ENCODE assay signal across 16 cellular contexts in the genomic region with DNA sequence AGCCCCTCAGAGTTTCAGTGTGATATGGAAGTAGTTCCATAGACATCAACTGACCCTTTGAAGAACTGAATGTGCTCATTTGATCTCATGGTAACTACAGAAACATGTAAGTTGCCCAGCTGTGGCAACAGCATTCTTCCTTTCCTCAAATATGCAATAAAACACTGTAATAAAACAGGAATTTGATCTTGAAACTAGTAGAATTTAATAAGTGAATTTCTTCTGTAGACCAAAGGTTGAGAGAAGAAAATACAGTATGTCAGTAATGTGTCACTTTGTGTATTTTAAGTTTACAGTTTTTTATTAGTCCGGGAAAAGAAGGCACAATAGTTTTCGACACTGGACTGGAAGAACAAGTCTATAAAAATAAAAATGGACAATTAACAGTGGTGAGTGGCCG. TPM values are rescaled to one million over a fixed set of nuclear protein-coding genes. Genes with fewer than 3 reads are reported as not detected.
DNase-seq lines count a peak whose midpoint lies in the region; ATAC-seq and TF ChIP-seq lines count a peak whose summit lies in the region.
"Had no signal": no experiment of that assay in that cellular context is flagged by ENCODE, and none has a peak within 500 bp of the region (broad histone marks: within the 10 kb centered on the region; RNA-seq: fewer than 3 reads in every experiment).

No MANE protein-coding gene starts in this region.

- H3K9me3 ChIP-seq in SJSA1 (replicated peaks) (no peaks in the 10 kb centered on the region), sigmoid colon (no peaks in the 10 kb centered on the region), left lung (no peaks in the 10 kb centered on the region)
- H3K9me3 ChIP-seq: Peyer's patch had no signal

- peak overlapping the region; percentile 63 for H3K27ac ChIP-seq in SJSA1
- peak overlapping the region in 3 of 4 donors; percentile 19 to 61 (median 61) for H3K27ac ChIP-seq in sigmoid colon
- peak overlapping the region in 1 of 2 donors; percentile 72 for H3K27ac ChIP-seq in left lung
- H3K27ac ChIP-seq: parathyroid adenoma, Peyer's patch had no signal

- WGBS in sigmoid colon, 2 donors: 16 to 55% methylated on average over 3 of the region's 3 CpGs

- peaks cover 60% of the 10 kb centered on the region for H3K36me3 ChIP-seq in SJSA1
- peaks cover 0 to 49% (median 8%) of the 10 kb centered on the region in 4 donors for H3K36me3 ChIP-seq in sigmoid colon
- H3K36me3 ChIP-seq in left lung: peaks cover 0 to 52% of the 10 kb centered on the region in 2 donors

- no peak for TF ChIP-seq POLR2A in sigmoid colon (IDR thresholded peaks at IDR 0.05)

- intact Hi-C loops in sigmoid colon (cut with DNase I) (no loop called here), left lung (cut with DNase I) (no loop called here)

- peak; percentile 54 for DNase-seq in AG20443 (ENCODE audit: low spot score)
- DNase-seq in SJSA1 (ENCODE audit: low read depth in 1 of 2, low spot score in 2 of 2): no peak
- DNase-seq in fibroblast of mammary gland (ENCODE audit: low read depth): peak; percentile 60
- no peak for DNase-seq in sigmoid colon
- no peak for DNase-seq in GM10248 (ENCODE audit: extremely low spot score)
- no peak for DNase-seq in left lung
- DNase-seq: amniotic stem cell; CD4-positive, CD25-positive, alpha-beta regulatory T cell; foreskin melanocyte; NCI-H1930; NCI-H524 treated with DMSO at 0.1 percent for 48 hours; Peyer's patch had no signal

- POLR2A ChIA-PET in GM10248 (lab: Yijun Ruan, JAX): no interaction called here

- H3K27me3 ChIP-seq in SJSA1 (replicated peaks): no peaks in the 10 kb centered on the region
- no peaks in the 10 kb centered on the region for H3K27me3 ChIP-seq in sigmoid colon
- no peaks in the 10 kb centered on the region for H3K27me3 ChIP-seq in left lung
- H3K27me3 ChIP-seq: Peyer's patch had no signal

- ATAC-seq in GM18861 (IDR thresholded peaks at IDR 0.05; ENCODE audit: unreplicated experiment): no peak
- ATAC-seq in GM18867 (IDR thresholded peaks at IDR 0.05; ENCODE audit: unreplicated experiment): no peak
- ATAC-seq in left lung: no peak
- ATAC-seq: activated CD4-positive, CD25-positive, alpha-beta regulatory T cell treated with anti-CD3 and anti-CD28 coated beads, Interleukin-2, amount 50 U/mL, for 24 hours had no signal

- H3K4me3 ChIP-seq in SJSA1 (no peak overlapping the region), fibroblast of mammary gland (ENCODE audit: control insufficient read depth, low read depth, low read length) (no peak overlapping the region), sigmoid colon (no peak overlapping the region), left lung (no peak overlapping the region)
- H3K4me3 ChIP-seq: Peyer's patch had no signal

- CTCF ChIA-PET in GM10248 (lab: Yijun Ruan, JAX): interaction anchor here (1.1 kb wide), 1 partner anchor 17 kb away, joined by 4 read pairs; no protein-coding TSS in a partner anchor

- TF ChIP-seq EP300 in sigmoid colon (IDR thresholded peaks at IDR 0.05): no peak

- TF ChIP-seq CTCF in fibroblast of mammary gland (conservative IDR thresholded peaks at IDR 0.05; ENCODE audit: control insufficient read depth, insufficient read depth, low read depth, low read length) (no peak), sigmoid colon (IDR thresholded peaks at IDR 0.05) (no peak), GM10248 (IDR thresholded peaks at IDR 0.05; ENCODE audit: control extremely low read depth, extremely low read depth, low read depth, missing control alignments) (no peak), left lung (IDR thresholded peaks at IDR 0.05) (no peak)

- H3K4me1 ChIP-seq in SJSA1 (replicated peaks) (peaks cover 9% of the 10 kb centered on the region), sigmoid colon (peaks cover 0 to 42% (median 37%) of the 10 kb centered on the region in 4 donors), left lung (peaks cover 0 to 3% of the 10 kb centered on the region in 2 donors)
- H3K4me1 ChIP-seq: parathyroid adenoma, Peyer's patch had no signal

RNA-seq across cellular contexts. Expression of a gene that starts 31.9 kb away (rescaled TPM):
- total RNA-seq in SJSA1 (2014; rRNA removed; shearing (Covaris generic)): 25.2 and 33.0 TPM in 2 replicates
- 100 to 1,000 TPM in 2 of 4 donors, 10 to 100 TPM in 2; 82.8 to 123 (median 101) TPM for total RNA-seq in sigmoid colon
- polyA plus RNA-seq in sigmoid colon: 10 to 100 TPM; 53.5 to 79.8 (median 54.2) TPM
- 10 to 100 TPM; 58.3 to 68.2 TPM for total RNA-seq in left lung

RNA-seq across cellular contexts. Expression of a gene that starts 32.2 kb away (rescaled TPM):
- total RNA-seq in SJSA1 (2014; rRNA removed; shearing (Covaris generic)): 3,976 and 4,080 TPM in 2 replicates
- total RNA-seq in sigmoid colon: 10 to 100 TPM; 48.4 to 67.7 (median 56.2) TPM
- polyA plus RNA-seq in sigmoid colon: 10 to 100 TPM; 15.3 to 20.8 (median 16.2) TPM
- total RNA-seq in left lung: 10 to 100 TPM; 41.4 to 42.5 TPM

Comparison
In these comparisons a context has a peak if more than half of its experiments do, and no peak if none do; other contexts are left out.
1. DNase-seq: peak in AG20443 (single experiment) and fibroblast of mammary gland (single experiment); none in SJSA1 (0 of 2), sigmoid colon (single experiment), GM10248 (single experiment) and left lung (0 of 2).
2. RNA of a gene that starts 32.2 kb away (total RNA-seq): 3,976 to 4,080 TPM in SJSA1; 48.4 to 67.7 TPM in sigmoid colon and 41.4 to 42.5 TPM in left lung; every median in the first group is over 10 times any median in the second.